In the genomic region with DNA sequence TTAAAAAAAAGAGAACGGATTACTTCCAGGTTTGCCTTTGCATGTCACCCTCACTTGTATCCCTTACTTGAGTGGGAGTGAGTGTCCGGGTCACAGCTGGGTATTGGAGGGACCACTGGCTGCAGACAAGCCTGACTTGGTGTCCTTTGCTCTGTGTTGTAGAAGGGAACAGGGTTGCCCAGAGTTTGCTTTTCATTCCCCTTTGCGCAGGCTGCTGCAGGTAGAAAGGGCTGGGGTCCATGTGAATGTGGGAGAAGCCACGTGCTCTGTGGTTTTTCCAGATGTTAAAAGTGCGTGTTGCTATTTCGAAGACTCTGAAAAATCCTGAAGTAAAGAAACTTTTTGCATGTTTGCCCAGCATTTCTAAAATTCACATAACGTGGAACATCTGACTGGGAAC, we compare ENCODE assay signal across 15 cellular contexts. TPM values are rescaled to one million over a fixed set of nuclear protein-coding genes. Genes with fewer than 3 reads are reported as not detected.
A peak's percentile ranks its signal among the peaks of the same experiment; 100 is the strongest.
DNase-seq lines count a peak whose midpoint lies in the region; ATAC-seq and TF ChIP-seq lines count a peak whose summit lies in the region.
"Had no signal": no experiment of that assay in that cellular context is flagged by ENCODE, and none has a peak within 500 bp of the region (broad histone marks: within the 10 kb centered on the region; RNA-seq: fewer than 3 reads in every experiment).

No MANE protein-coding gene starts in this region.

- DNase-seq in ELF-1 (ENCODE audit: low read depth, low spot score) (peak; percentile 6), hepatocyte (ENCODE audit: low spot score) (no peak), ovary (peak in 3 of 5 donors; percentile 14 to 23 (median 21)), occipital lobe (lab: John Stamatoyannopoulos, UW) (no peak), cerebellum (ENCODE audit: low spot score) (no peak)
- no peak for DNase-seq in activated CD4-positive, alpha-beta T cell treated with anti-CD3 and anti-CD28 coated beads, Interleukin-2, amount 50 U/mL, for 48 hours
- DNase-seq: activated CD4-positive, alpha-beta T cell treated with anti-CD3 and anti-CD28 coated beads for 4 hours; activated gamma-delta T cell treated with Interleukin-2 at 50 U/mL for 16 hours; AML-193; caudate nucleus; NCI-H187; stimulated activated CD4-positive, alpha-beta T cell treated with anti-CD3 and anti-CD28 coated beads, Interleukin-15, amount 100 ng/mL, for 24 hours; testis had no signal

- TF ChIP-seq POLR2A in ovary (IDR thresholded peaks at IDR 0.05) = no peak

- H3K4me3 ChIP-seq in hepatocyte (no peak overlapping the region), ovary (no peak overlapping the region)
- H3K4me3 ChIP-seq: testis had no signal

- 70% methylated on average over 7 of the region's 7 CpGs for WGBS in hepatocyte (ENCODE audit: low lambda C conversion rate, missing lambda C conversion rate)
- 38 to 57% (median 42%) methylated on average over 7 of the region's 7 CpGs for WGBS in ovary, 3 donors

- H3K79me2 ChIP-seq in hepatocyte = peaks cover 44% of the 10 kb centered on the region

- TF ChIP-seq CTCF in VCaP (conservative IDR thresholded peaks at IDR 0.05) (no peak), hepatocyte (IDR thresholded peaks at IDR 0.05; ENCODE audit: poor library complexity) (no peak), ovary (IDR thresholded peaks at IDR 0.05) (no peak)

- intact Hi-C loops in ovary (cut with DNase I) = no loop called here

- H3K27me3 ChIP-seq in hepatocyte = no peaks in the 10 kb centered on the region
- H3K27me3 ChIP-seq in ovary = no peaks in the 10 kb centered on the region
- H3K27me3 ChIP-seq: testis had no signal

- no peaks in the 10 kb centered on the region for H4K20me1 ChIP-seq in hepatocyte (ENCODE audit: insufficient read depth, poor library complexity, severe bottlenecking)

- no peak for ATAC-seq in GM19452 (IDR thresholded peaks at IDR 0.05; ENCODE audit: unreplicated experiment)

- no peaks in the 10 kb centered on the region for H3K9me2 ChIP-seq in hepatocyte (replicated peaks; ENCODE audit: insufficient read depth)

- H2AFZ ChIP-seq in hepatocyte = no peak overlapping the region

- no peak for TF ChIP-seq EP300 in ovary (IDR thresholded peaks at IDR 0.05)

- H3K4me1 ChIP-seq in hepatocyte (ENCODE audit: insufficient read depth) = peaks cover 44% of the 10 kb centered on the region
- H3K4me1 ChIP-seq in ovary (ENCODE audit: insufficient read depth) = peaks cover 68% of the 10 kb centered on the region

- peak overlapping the region; percentile 22 for H3K4me2 ChIP-seq in hepatocyte

- peak overlapping the region; percentile 34 for H3K27ac ChIP-seq in VCaP
- H3K27ac ChIP-seq in hepatocyte = peak overlapping the region; percentile 96
- H3K27ac ChIP-seq in ovary = peak overlapping the region in 1 of 2 donors; percentile 97

- H3K36me3 ChIP-seq in hepatocyte (replicated peaks; ENCODE audit: insufficient read depth, low read depth) = no peaks in the 10 kb centered on the region
- H3K36me3 ChIP-seq in ovary = no peaks in the 10 kb centered on the region

- H3K9me3 ChIP-seq in hepatocyte (ENCODE audit: low read depth) (no peaks in the 10 kb centered on the region), ovary (no peaks in the 10 kb centered on the region)
- H3K9me3 ChIP-seq: testis had no signal

RNA-seq across cellular contexts. Expression of a gene that starts 28.8 kb away (rescaled TPM):
- 3.8 and 5.8 TPM in 2 replicates for total RNA-seq in hepatocyte
- polyA plus RNA-seq in hepatocyte = 5.3 and 6.2 TPM in 2 replicates
- 10 to 100 TPM in 6 of 7 donors, 1 to 10 TPM in 1; 6.9 to 53.0 (median 38.9) TPM for total RNA-seq in ovary
- 10 to 100 TPM in 1 of 2 donors, 1 to 10 TPM in 1; 5.9 to 18.5 TPM for polyA plus RNA-seq in ovary
- total RNA-seq in occipital lobe = 2.8 TPM
- 8.9 TPM for total RNA-seq in cerebellum

Comparison
In these comparisons a context has a peak if more than half of its experiments do, and no peak if none do; other contexts are left out.
1. DNase-seq: peak in ELF-1 (single experiment) and ovary (3 of 5); none in hepatocyte (single experiment), occipital lobe (single experiment), activated CD4-positive, alpha-beta T cell treated with anti-CD3 and anti-CD28 coated beads, Interleukin-2, amount 50 U/mL, for 48 hours (0 of 2) and cerebellum (single experiment).